ENCODE assay signal across 14 cellular contexts in genomic region chr7:25122373-25122772, GRCh38. TPM values are rescaled to one million over a fixed set of nuclear protein-coding genes. Genes with fewer than 3 reads are reported as not detected.
DNase-seq lines count a peak whose midpoint lies in the region; ATAC-seq and TF ChIP-seq lines count a peak whose summit lies in the region.
"Had no signal": no experiment of that assay in that cellular context is flagged by ENCODE, and none has a peak within 500 bp of the region (broad histone marks: within the 10 kb centered on the region; RNA-seq: fewer than 3 reads in every experiment).

No MANE protein-coding gene starts in this region.

- peaks cover 0 to 21% (median 15%) of the 10 kb centered on the region in 4 donors for H3K4me1 ChIP-seq in sigmoid colon

- H3K9me3 Mint-ChIP-seq in activated T-helper 2 cell treated with anti-CD3 and anti-CD28 coated beads, Interferon-gamma antibody, Interleukin-2, Interleukin-4, amounts not matched to agents 10 μg/mL and 5 μg/mL and 100 μg/mL, durations not matched to agents 14 hours and 24 hours and 36 hours, result no peaks in the 10 kb centered on the region

- intact Hi-C loops in activated T-helper 2 cell treated with anti-CD3 and anti-CD28 coated beads, Interferon-gamma antibody, Interleukin-2, Interleukin-4, amounts not matched to agents 10 μg/mL and 5 μg/mL and 100 μg/mL, durations not matched to agents 14 hours and 24 hours and 36 hours (cut with micrococcal nuclease), result loop anchor here (10.0 kb wide), 1 partner anchor 1938 kb away; the partner anchor contains the start of gene NUP42
- intact Hi-C loops in Right ventricle myocardium superior (cut with DNase I), result no loop called here
- intact Hi-C loops in sigmoid colon (cut with DNase I), result loop anchor here (10.0 kb wide), 1 partner anchor 732 kb away; no protein-coding TSS in a partner anchor

- DNase-seq in AG08396 (ENCODE audit: low spot score), result peak; percentile 17
- peak; percentile 40 for DNase-seq in GM04504 (ENCODE audit: low read depth)
- DNase-seq in activated T-helper 2 cell treated with anti-CD3 and anti-CD28 coated beads, Interferon-gamma antibody, Interleukin-2, Interleukin-4, amounts not matched to agents 10 μg/mL and 5 μg/mL and 100 μg/mL, durations not matched to agents 14 hours and 24 hours and 36 hours (ENCODE audit: low spot score), result no peak
- peak; percentile 20 for DNase-seq in hepatic stellate cell (ENCODE audit: low spot score)
- DNase-seq in NCI-H345 (lab: John Stamatoyannopoulos, UW), result no peak
- no peak for DNase-seq in Right ventricle myocardium superior
- no peak for DNase-seq in GM20000 (ENCODE audit: low spot score)
- DNase-seq in sigmoid colon, result no peak
- DNase-seq: central memory CD4-positive, alpha-beta T cell; KBM-7; mesendoderm; NCI-H2081 had no signal

- H3K27me3 Mint-ChIP-seq in activated T-helper 2 cell treated with anti-CD3 and anti-CD28 coated beads, Interferon-gamma antibody, Interleukin-2, Interleukin-4, amounts not matched to agents 10 μg/mL and 5 μg/mL and 100 μg/mL, durations not matched to agents 14 hours and 24 hours and 36 hours (ENCODE audit: low read depth), result no peaks in the 10 kb centered on the region

- no peak overlapping the region for H3K4me3 ChIP-seq in sigmoid colon

- TF ChIP-seq POLR2A in sigmoid colon (IDR thresholded peaks at IDR 0.05), result no peak

- peaks cover 61% of the 10 kb centered on the region for H3K36me3 Mint-ChIP-seq in activated T-helper 2 cell treated with anti-CD3 and anti-CD28 coated beads, Interferon-gamma antibody, Interleukin-2, Interleukin-4, amounts not matched to agents 10 μg/mL and 5 μg/mL and 100 μg/mL, durations not matched to agents 14 hours and 24 hours and 36 hours (ENCODE audit: low read depth)

- no peak for TF ChIP-seq CTCF in GM20000 (IDR thresholded peaks at IDR 0.05; ENCODE audit: extremely low read depth, missing control alignments)
- TF ChIP-seq CTCF in sigmoid colon (IDR thresholded peaks at IDR 0.05), result no peak

- no peaks in the 10 kb centered on the region for H3K9me3 ChIP-seq in sigmoid colon

- no peak for ATAC-seq in Right ventricle myocardium superior (ENCODE audit: poor library complexity)

- H3K36me3 ChIP-seq in sigmoid colon, result peaks cover 7 to 44% (median 10%) of the 10 kb centered on the region in 4 donors

- peaks cover 36% of the 10 kb centered on the region for H3K4me1 Mint-ChIP-seq in activated T-helper 2 cell treated with anti-CD3 and anti-CD28 coated beads, Interferon-gamma antibody, Interleukin-2, Interleukin-4, amounts not matched to agents 10 μg/mL and 5 μg/mL and 100 μg/mL, durations not matched to agents 14 hours and 24 hours and 36 hours (ENCODE audit: low read depth)

- H3K27me3 ChIP-seq in sigmoid colon, result no peaks in the 10 kb centered on the region

- TF ChIP-seq EP300 in sigmoid colon (IDR thresholded peaks at IDR 0.05), result no peak

- peak overlapping the region; percentile 13 for H3K27ac Mint-ChIP-seq in activated T-helper 2 cell treated with anti-CD3 and anti-CD28 coated beads, Interferon-gamma antibody, Interleukin-2, Interleukin-4, amounts not matched to agents 10 μg/mL and 5 μg/mL and 100 μg/mL, durations not matched to agents 14 hours and 24 hours and 36 hours

- no peak overlapping the region for H3K4me3 Mint-ChIP-seq in activated T-helper 2 cell treated with anti-CD3 and anti-CD28 coated beads, Interferon-gamma antibody, Interleukin-2, Interleukin-4, amounts not matched to agents 10 μg/mL and 5 μg/mL and 100 μg/mL, durations not matched to agents 14 hours and 24 hours and 36 hours (ENCODE audit: low read depth)

- H3K27ac ChIP-seq in sigmoid colon, result no peak overlapping the region
- H3K27ac ChIP-seq: C4-2B, epithelial cell of prostate had no signal

RNA-seq across cellular contexts. Expression of gene CYCS, which starts 2.7 kb away (rescaled TPM):
- 235 and 251 TPM in 2 replicates for total RNA-seq in activated T-helper 2 cell treated with anti-CD3 and anti-CD28 coated beads, Interferon-gamma antibody, Interleukin-2, Interleukin-4, amounts not matched to agents 10 μg/mL and 5 μg/mL and 100 μg/mL, durations not matched to agents 14 hours and 24 hours and 36 hours
- 698 TPM for total RNA-seq in Right ventricle myocardium superior
- 10 to 100 TPM; 33.2 to 69.2 (median 48.7) TPM for total RNA-seq in sigmoid colon
- polyA plus RNA-seq in sigmoid colon, result 100 to 1,000 TPM; 159 to 461 (median 336) TPM

Comparison
In these comparisons a context has a peak if more than half of its experiments do, and no peak if none do; other contexts are left out.
1. DNase-seq: peak in AG08396 (single experiment), GM04504 (single experiment) and hepatic stellate cell (single experiment); none in activated T-helper 2 cell treated with anti-CD3 and anti-CD28 coated beads, Interferon-gamma antibody, Interleukin-2, Interleukin-4, amounts not matched to agents 10 μg/mL and 5 μg/mL and 100 μg/mL, durations not matched to agents 14 hours and 24 hours and 36 hours (single experiment), NCI-H345 (single experiment), Right ventricle myocardium superior (single experiment), GM20000 (single experiment) and sigmoid colon (single experiment).